16 cellular contexts compared by ENCODE assay signal in the genomic region with DNA sequence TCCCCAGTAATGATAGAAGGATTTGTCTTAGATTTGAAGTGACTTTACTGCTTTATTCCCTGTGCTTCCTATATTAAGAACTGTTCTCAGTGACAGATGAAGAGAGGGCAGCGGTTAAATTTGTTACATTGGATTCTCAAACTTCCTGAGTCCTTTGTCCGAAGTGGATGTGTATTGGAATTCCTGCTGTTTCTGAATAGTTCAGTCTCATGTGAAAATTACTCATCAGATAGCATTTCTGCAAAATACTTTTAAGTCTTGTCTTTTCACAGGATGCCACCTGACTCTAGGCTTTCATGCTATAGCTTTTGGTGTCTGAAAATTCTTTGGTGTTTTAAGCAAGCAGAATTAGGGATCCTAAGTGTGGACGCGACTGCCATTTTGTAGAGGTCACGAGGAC.
DNase-seq lines count a peak whose midpoint lies in the region; ATAC-seq and TF ChIP-seq lines count a peak whose summit lies in the region.
"Had no signal": no experiment of that assay in that cellular context is flagged by ENCODE, and none has a peak within 500 bp of the region (broad histone marks: within the 10 kb centered on the region; RNA-seq: fewer than 3 reads in every experiment).

No MANE protein-coding gene starts in this region.

- no peak overlapping the region for H2AFZ ChIP-seq in MM.1S (ENCODE audit: low read length)

- H3K4me1 Mint-ChIP-seq in endodermal cell (peaks cover 41% of the 10 kb centered on the region), neural crest cell (peaks cover 24% of the 10 kb centered on the region)

- H3K27me3 ChIP-seq in endodermal cell (ENCODE audit: control insufficient read depth, insufficient read depth, low read length, poor library complexity, severe bottlenecking) (no peaks in the 10 kb centered on the region), MM.1S (replicated peaks; ENCODE audit: insufficient read depth, low read length) (no peaks in the 10 kb centered on the region)

- H3K4me1 ChIP-seq in endodermal cell (ENCODE audit: control insufficient read depth, insufficient read depth, low read length) (peaks cover 3% of the 10 kb centered on the region), MM.1S (ENCODE audit: low read length) (no peaks in the 10 kb centered on the region)

- H3K36me3 ChIP-seq in endodermal cell (ENCODE audit: control insufficient read depth, insufficient read depth, low read length) (peaks cover 36% of the 10 kb centered on the region), MM.1S (replicated peaks; ENCODE audit: insufficient read depth, low read length) (peaks cover 13% of the 10 kb centered on the region)

- H3K27ac ChIP-seq in endodermal cell (ENCODE audit: low read depth, low read length) (no peak overlapping the region), MM.1S (ENCODE audit: low read length) (no peak overlapping the region)
- H3K27ac ChIP-seq: left ventricle myocardium inferior had no signal

- no peaks in the 10 kb centered on the region; the same call in 1 of the 2 replicates for H4K20me1 ChIP-seq in MM.1S (ENCODE audit: insufficient read depth, low read length)

- ATAC-seq in GM21381 (IDR thresholded peaks at IDR 0.05; ENCODE audit: unreplicated experiment) (no peak), GM21576 (IDR thresholded peaks at IDR 0.05; ENCODE audit: unreplicated experiment) (no peak), GM19395 (IDR thresholded peaks at IDR 0.05; ENCODE audit: unreplicated experiment) (no peak)

- H3K9ac ChIP-seq in endodermal cell (ENCODE audit: extremely low read depth, low read length, poor library complexity, severe bottlenecking) (no peak overlapping the region), MM.1S (ENCODE audit: low read length) (no peak overlapping the region)

- no peaks in the 10 kb centered on the region for H3F3A ChIP-seq in MM.1S (ENCODE audit: insufficient read depth, low read length)

- peak overlapping the region; percentile 50 for H3K27ac Mint-ChIP-seq in endodermal cell
- peak overlapping the region; percentile 65 for H3K27ac Mint-ChIP-seq in neural crest cell (ENCODE audit: unreplicated experiment)

- 85 to 93% methylated on average over 4 to 5 of the region's 5 CpGs for WGBS in endodermal cell (ENCODE audit: insufficient coverage in 1 of 2, insufficient read length in 1 of 2), 2 experiments

- DNase-seq in COLO829 (ENCODE audit: low spot score) (peak; percentile 24), LHCN-M2 (ENCODE audit: low read depth) (peak; percentile 29), endodermal cell (no peak), neural crest cell (ENCODE audit: low read depth, low spot score) (no peak), MM.1S (no peak)
- DNase-seq: AML-193; anterior cingulate cortex; cortex of kidney; left ventricle myocardium inferior; NCI-H1417; NCI-H69; SHP77; stimulated activated CD4-positive, alpha-beta T cell treated with anti-CD3 and anti-CD28 coated beads, Interleukin-4, amount 100 ng/mL, for 4 hours had no signal

- no peaks in the 10 kb centered on the region for H3K27me3 Mint-ChIP-seq in endodermal cell (ENCODE audit: insufficient read depth)
- H3K27me3 Mint-ChIP-seq in neural crest cell (ENCODE audit: low read depth) = no peaks in the 10 kb centered on the region

- H3K9me3 Mint-ChIP-seq in endodermal cell (no peaks in the 10 kb centered on the region), neural crest cell (no peaks in the 10 kb centered on the region)

- H3K9me3 ChIP-seq in endodermal cell (ENCODE audit: control insufficient read depth, low read length) (no peaks in the 10 kb centered on the region), MM.1S (replicated peaks; ENCODE audit: insufficient read depth, low read length) (no peaks in the 10 kb centered on the region)
- H3K9me3 ChIP-seq: left ventricle myocardium inferior had no signal

- no peak overlapping the region for H3K4me2 ChIP-seq in MM.1S (ENCODE audit: low read depth, low read length)

- H3K79me2 ChIP-seq in MM.1S (ENCODE audit: low read length) = peaks cover 91% of the 10 kb centered on the region

- TF ChIP-seq CTCF in endodermal cell (conservative IDR thresholded peaks at IDR 0.05) (no peak), neural crest cell (conservative IDR thresholded peaks at IDR 0.05) (no peak), MM.1S (IDR thresholded peaks at IDR 0.05; ENCODE audit: low read length) (no peak)

- H3K36me3 Mint-ChIP-seq in endodermal cell (ENCODE audit: low read depth) (peaks cover 46% of the 10 kb centered on the region), neural crest cell (ENCODE audit: low read depth) (peaks cover 19% of the 10 kb centered on the region)

- H3K4me3 ChIP-seq in endodermal cell (ENCODE audit: low read length) (no peak overlapping the region), MM.1S (ENCODE audit: low read length) (no peak overlapping the region)
- H3K4me3 ChIP-seq: left ventricle myocardium inferior had no signal

- H3K4me3 Mint-ChIP-seq in endodermal cell (no peak overlapping the region), neural crest cell (no peak overlapping the region)

- no peaks in the 10 kb centered on the region for H3K9me2 ChIP-seq in MM.1S (replicated peaks; ENCODE audit: insufficient read depth, low read length)

Comparison
In these comparisons a context has a peak if more than half of its experiments do, and no peak if none do; other contexts are left out.
1. DNase-seq: peak in COLO829 (single experiment) and LHCN-M2 (single experiment); none in endodermal cell (single experiment), neural crest cell (single experiment) and MM.1S (single experiment).